In the genomic region with DNA sequence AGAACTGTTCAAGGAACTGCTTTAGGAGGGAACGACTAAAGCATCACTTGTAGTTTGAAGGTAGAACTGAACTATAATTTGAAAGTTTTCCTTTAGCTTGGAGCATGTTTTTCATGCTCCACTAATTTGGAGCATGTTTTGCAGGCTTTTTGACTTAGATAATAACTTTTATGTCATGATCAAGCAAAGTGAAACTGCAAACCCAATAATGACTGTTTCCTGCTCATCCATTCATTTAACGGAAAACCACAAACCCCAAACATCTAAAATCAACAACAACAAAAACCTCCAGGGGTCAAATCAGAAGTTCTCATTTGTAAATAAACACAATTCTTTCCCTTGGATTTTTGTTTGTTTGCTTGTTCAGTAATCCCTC, we compare ENCODE assay signal across 11 cellular contexts. TPM values are rescaled to one million over a fixed set of nuclear protein-coding genes. Genes with fewer than 3 reads are reported as not detected.
DNase-seq lines count a peak whose midpoint lies in the region; ATAC-seq, FAIRE-seq and TF ChIP-seq lines count a peak whose summit lies in the region.
"Had no signal": no experiment of that assay in that cellular context is flagged by ENCODE, and none has a peak within 500 bp of the region (broad histone marks: within the 10 kb centered on the region; RNA-seq: fewer than 3 reads in every experiment).

No MANE protein-coding gene starts in this region.

- TF ChIP-seq POLR2A in GM12878 (IDR thresholded peaks at IDR 0.05; ENCODE audit: low read depth, low read length), result no peak

- peak overlapping the region; percentile 57 for H3K4me3 ChIP-seq in CD4-positive, CD25-positive, alpha-beta regulatory T cell (ENCODE audit: low read depth, low read length)
- peak overlapping the region; percentile 89 for H3K4me3 ChIP-seq in HFF-Myc (replicated peaks; ENCODE audit: low read depth, low read length)
- no peak overlapping the region for H3K4me3 ChIP-seq in GM12878
- H3K4me3 ChIP-seq in SK-N-SH (ENCODE audit: low read depth in 2 of 2, low read length in 1 of 2), result no peak overlapping the region

- peaks cover 61% of the 10 kb centered on the region for H3K27me3 ChIP-seq in CD4-positive, CD25-positive, alpha-beta regulatory T cell (ENCODE audit: control insufficient read depth, insufficient read depth, low read length)
- H3K27me3 ChIP-seq in GM12878 (replicated peaks in 1 of 2; ENCODE audit: control insufficient read depth in 2 of 2, insufficient read depth in 2 of 2, low read length in 1 of 2) (peaks cover 29 to 59% of the 10 kb centered on the region in 2 experiments), SK-N-SH (ENCODE audit: insufficient read depth) (peaks cover 100% of the 10 kb centered on the region)

- no peaks in the 10 kb centered on the region for H3K9me2 ChIP-seq in SK-N-SH

- SMC1A ChIA-PET in GM12878 (lab: Charles Lee; ENCODE audit: uncharacterized antibody, unreplicated experiment), result no interaction called here

- ATAC-seq in CD4-positive, CD25-positive, alpha-beta regulatory T cell (ENCODE audit: low read depth in 2 of 2), result no peak
- peak; percentile 45; the same call in 2 of the 3 replicates for ATAC-seq in GM12878

- RAD21 ChIA-PET in GM12878 (lab: Charles Lee; ENCODE audit: unreplicated experiment), result no interaction called here

- H3K4me1 Mint-ChIP-seq in CD4-positive, CD25-positive, alpha-beta regulatory T cell, result peaks cover 13 to 45% (median 27%) of the 10 kb centered on the region in 4 donors
- peaks cover 15% of the 10 kb centered on the region for H3K4me1 Mint-ChIP-seq in neural crest cell

- CTCF ChIA-PET in GM12878 (lab: Yijun Ruan, JAX), result interaction anchor here (0.7 to 2.4 kb wide), 4 partner anchors 11 to 345 kb away, joined by 3 to 10 read pairs (median 4); no protein-coding TSS in a partner anchor
- CTCF ChIA-PET in SK-N-SH (lab: Yijun Ruan, JAX), result interaction anchor here (1.5 to 1.8 kb wide), 3 partner anchors 9 to 196 kb away, joined by 5 to 7 read pairs (median 6); no protein-coding TSS in a partner anchor

- peaks cover 61% of the 10 kb centered on the region for H3K27me3 Mint-ChIP-seq in CD4-positive, CD25-positive, alpha-beta regulatory T cell
- H3K27me3 Mint-ChIP-seq in neural crest cell (ENCODE audit: low read depth), result peaks cover 25% of the 10 kb centered on the region

- DNase-seq in CD4-positive, CD25-positive, alpha-beta regulatory T cell, result peak in 1 of 3 donors; percentile 36
- no peak for DNase-seq in HFF-Myc (ENCODE audit: extremely low read depth, low read depth)
- peak; percentile 4 for DNase-seq in GM12878 (ENCODE audit: low read depth, low spot score)
- no peak for DNase-seq in neural crest cell (ENCODE audit: low read depth, low spot score)
- no peak for DNase-seq in hypothalamus (lab: John Stamatoyannopoulos, UW)
- DNase-seq in cerebellar nuclear complex (lab: John Stamatoyannopoulos, UW), result no peak
- no peak for DNase-seq in SK-N-SH
- DNase-seq in activated naive CD4-positive, alpha-beta T cell (lab: John Stamatoyannopoulos, UW), result no peak
- DNase-seq: activated CD4-positive, alpha-beta T cell treated with anti-CD3 and anti-CD28 coated beads for 1 hour; CD8-positive, alpha-beta memory T cell; hippocampal formation had no signal

- H2AFZ ChIP-seq in GM12878 (ENCODE audit: control insufficient read depth, low read depth, low read length) (no peak overlapping the region), SK-N-SH (ENCODE audit: low read depth) (no peak overlapping the region)

- H3K4me2 ChIP-seq in GM12878 (ENCODE audit: control insufficient read depth, insufficient read depth), result no peak overlapping the region
- H3K4me2 ChIP-seq in SK-N-SH, result no peak overlapping the region

- intact Hi-C loops in GM12878 (cut with micrococcal nuclease; ENCODE audit: unreplicated experiment), result no loop called here

- peak overlapping the region; percentile 29 to 86 (median 65) for H3K4me3 Mint-ChIP-seq in CD4-positive, CD25-positive, alpha-beta regulatory T cell
- peak overlapping the region; percentile 44 for H3K4me3 Mint-ChIP-seq in neural crest cell

- no peak for FAIRE-seq in GM12878 (lab: Jason Lieb, UNC)

- peaks cover 9% of the 10 kb centered on the region for H3F3A ChIP-seq in SK-N-SH (replicated peaks; ENCODE audit: insufficient read depth)

- no peak overlapping the region for H3K27ac ChIP-seq in CD4-positive, CD25-positive, alpha-beta regulatory T cell (ENCODE audit: insufficient read depth, low read length, poor library complexity, severe bottlenecking)
- H3K27ac ChIP-seq in GM12878 (ENCODE audit: control insufficient read depth, insufficient read depth) (no peak overlapping the region), SK-N-SH (ENCODE audit: low read depth in 2 of 2, low read length in 1 of 2) (no peak overlapping the region)

- H3K9me3 ChIP-seq in CD4-positive, CD25-positive, alpha-beta regulatory T cell (ENCODE audit: control insufficient read depth in 2 of 2, low read length in 2 of 2), result peaks cover 11 to 23% of the 10 kb centered on the region in 2 experiments
- H3K9me3 ChIP-seq in GM12878 (replicated peaks; ENCODE audit: control insufficient read depth, insufficient read depth, low read length) (peaks cover 2% of the 10 kb centered on the region; the same call in 1 of the 3 replicates), SK-N-SH (no peaks in the 10 kb centered on the region)

- H4K20me1 ChIP-seq in GM12878 (ENCODE audit: control insufficient read depth, insufficient read depth) (no peaks in the 10 kb centered on the region), SK-N-SH (ENCODE audit: insufficient read depth) (0 out of 2 replicates have a peak, but pooled peaks cover 3% of the 10 kb centered on the region)

- H3K9me3 Mint-ChIP-seq in CD4-positive, CD25-positive, alpha-beta regulatory T cell, result peaks cover 0 to 33% (median 5%) of the 10 kb centered on the region in 7 donors
- H3K9me3 Mint-ChIP-seq in neural crest cell, result no peaks in the 10 kb centered on the region

- H3K27ac Mint-ChIP-seq in CD4-positive, CD25-positive, alpha-beta regulatory T cell, result no peak overlapping the region
- no peak overlapping the region for H3K27ac Mint-ChIP-seq in neural crest cell (ENCODE audit: unreplicated experiment)

- TF ChIP-seq EP300 in GM12878 (IDR thresholded peaks at IDR 0.05; ENCODE audit: borderline replicate concordance in 1 of 2, control insufficient read depth in 1 of 2, low read depth in 2 of 2, low read length in 2 of 2), result no peak
- TF ChIP-seq EP300 in SK-N-SH (IDR thresholded peaks at IDR 0.05; ENCODE audit: borderline replicate concordance in 1 of 2, low read depth in 1 of 2, low read length in 1 of 2), result no peak

- POLR2A ChIA-PET in GM12878 (lab: Charles Lee) (no interaction called here), SK-N-SH (lab: Yijun Ruan, JAX) (no interaction called here)

- WGBS in GM12878 (ENCODE audit: insufficient coverage, insufficient replicate concordance, low lambda C conversion rate, missing lambda C conversion rate), result 0% methylated on average over 2 of the region's 2 CpGs
- 16% methylated on average over 2 of the region's 2 CpGs for WGBS in SK-N-SH (ENCODE audit: low lambda C conversion rate)

- BruUV-seq in GM12878 (replicated peaks; lab: Mats Ljungman, UMichigan), result no TSS peak

- H3K9ac ChIP-seq in GM12878 (ENCODE audit: control insufficient read depth, insufficient read depth, low read length), result no peak overlapping the region
- no peak overlapping the region for H3K9ac ChIP-seq in SK-N-SH

- H3K36me3 Mint-ChIP-seq in CD4-positive, CD25-positive, alpha-beta regulatory T cell, result no peaks in the 10 kb centered on the region
- H3K36me3 Mint-ChIP-seq in neural crest cell (ENCODE audit: low read depth), result no peaks in the 10 kb centered on the region

- no peak for TF ChIP-seq CTCF in HFF-Myc (IDR thresholded peaks at IDR 0.05; ENCODE audit: low read depth, low read length, missing control alignments)
- no peak for TF ChIP-seq CTCF in GM12878 (IDR thresholded peaks at IDR 0.05 in 2 of 3, conservative IDR thresholded peaks at IDR 0.05 in 1 of 3; ENCODE audit: control insufficient read depth in 2 of 3, extremely low read depth in 1 of 3, insufficient read depth in 1 of 3, low read depth in 3 of 3, low read length in 3 of 3)
- TF ChIP-seq CTCF in neural crest cell (conservative IDR thresholded peaks at IDR 0.05), result no peak
- TF ChIP-seq CTCF in SK-N-SH (IDR thresholded peaks at IDR 0.05), result no peak

- H3K79me2 ChIP-seq in GM12878 (ENCODE audit: control insufficient read depth, insufficient read depth, low read length), result no peaks in the 10 kb centered on the region
- H3K79me2 ChIP-seq in SK-N-SH (ENCODE audit: insufficient read depth), result no peaks in the 10 kb centered on the region

- TF ChIP-seq RAD21 in GM12878 (IDR thresholded peaks at IDR 0.05; ENCODE audit: insufficient read depth, low read depth, low read length), result no peak
- no peak for TF ChIP-seq RAD21 in SK-N-SH (IDR thresholded peaks at IDR 0.05; ENCODE audit: low read length)

- H3K36me3 ChIP-seq in CD4-positive, CD25-positive, alpha-beta regulatory T cell (ENCODE audit: control insufficient read depth, insufficient read depth, low read length), result no peaks in the 10 kb centered on the region
- no peaks in the 10 kb centered on the region for H3K36me3 ChIP-seq in GM12878 (ENCODE audit: control insufficient read depth in 2 of 2, insufficient read depth in 2 of 2, low read length in 1 of 2)
- H3K36me3 ChIP-seq in SK-N-SH (replicated peaks in 1 of 2; ENCODE audit: control insufficient read depth in 1 of 2, insufficient read depth in 2 of 2, low read length in 1 of 2), result no peaks in the 10 kb centered on the region

- peaks cover 43% of the 10 kb centered on the region for H3K4me1 ChIP-seq in CD4-positive, CD25-positive, alpha-beta regulatory T cell (ENCODE audit: control insufficient read depth, insufficient read depth, low read length, poor library complexity, severe bottlenecking)
- no peaks in the 10 kb centered on the region for H3K4me1 ChIP-seq in GM12878 (ENCODE audit: control insufficient read depth, insufficient read depth, low read length)
- H3K4me1 ChIP-seq in SK-N-SH (ENCODE audit: control insufficient read depth in 1 of 2, insufficient read depth in 2 of 2, low read depth in 1 of 2, low read length in 1 of 2), result peaks cover 0 to 6% of the 10 kb centered on the region in 2 experiments; a peak in 1 of 4 replicates

- in situ Hi-C loops in GM12878 (cut with MboI), result no loop called here

RNA-seq across cellular contexts. Expression of a gene that starts 2.8 kb away (rescaled TPM):
- total RNA-seq in CD4-positive, CD25-positive, alpha-beta regulatory T cell, result 0.64 TPM
- polyA plus RNA-seq in CD4-positive, CD25-positive, alpha-beta regulatory T cell, result under 1 TPM in 2 of 4 donors, not detected in 2; 0.39 to 0.51 TPM
- total RNA-seq in GM12878 (2013; cell fraction: nucleolus; rRNA removed), result not detected in 2 replicates
- not detected in 2 replicates for total RNA-seq in GM12878 (2014; rRNA removed)
- total RNA-seq in GM12878 (2014; rRNA removed; fragmentation: Illumina TruSeq; extraction: Trizol), result not detected in 2 replicates
- total RNA-seq in GM12878 (2021), result not detected in 2 replicates
- not detected for polyA plus RNA-seq in GM12878 (2011; ENCODE audit: low read depth)
- polyA plus RNA-seq in GM12878 (2011; rRNA removed), result 0.01 TPM in 1 of 2 replicates, not detected in the other
- not detected in 2 replicates for polyA plus RNA-seq in GM12878 (2011; cell fraction: cytosol; rRNA removed)
- polyA plus RNA-seq in GM12878 (2011; cell fraction: nucleus; rRNA removed), result not detected in 2 replicates
- not detected in 2 replicates for polyA plus RNA-seq in GM12878 (2012)
- not detected in 2 replicates for polyA plus RNA-seq in GM12878 (2014; fragmentation: Illumina TruSeq; extraction: Trizol)
- polyA plus RNA-seq in GM12878 (2014; fragmentation: Nextera tagmentation; extraction: Ambion mirVana), result not detected
- not detected in 2 replicates for polyA plus RNA-seq in GM12878 (2014; rRNA removed)
- polyA plus RNA-seq in GM12878 (2016; fragmentation: Nextera tagmentation; extraction: Ambion mirVana), result not detected
- polyA minus RNA-seq in GM12878 (2011; rRNA and poly(A)+ RNA removed), result not detected in 2 replicates
- polyA minus RNA-seq in GM12878 (2011; cell fraction: cytosol; rRNA and poly(A)+ RNA removed), result not detected in 2 replicates
- not detected in 2 replicates for polyA minus RNA-seq in GM12878 (2011; cell fraction: nucleus; rRNA and poly(A)+ RNA removed)
- total RNA-seq in neural crest cell, result 0.55 and 0.58 TPM in 2 replicates
- 0.02 TPM in 1 of 2 replicates, not detected in the other for polyA plus RNA-seq in SK-N-SH (2012; rRNA removed)
- polyA plus RNA-seq in SK-N-SH (2012; cell fraction: cytosol; rRNA removed), result 0.01 and 0.03 TPM in 2 replicates
- polyA plus RNA-seq in SK-N-SH (2012; cell fraction: nucleus; rRNA removed), result 0.01 TPM in 1 of 2 replicates, not detected in the other
- total RNA-seq: CD8-positive, alpha-beta memory T cell had no signal
- polyA plus RNA-seq: CD8-positive, alpha-beta memory T cell had no signal

Comparison
In these comparisons a context has a peak if more than half of its experiments do, and no peak if none do; other contexts are left out.
1. H3K4me3 ChIP-seq: peak in CD4-positive, CD25-positive, alpha-beta regulatory T cell (single experiment) and HFF-Myc (single experiment); none in GM12878 (single experiment) and SK-N-SH (0 of 2).